12 cellular contexts compared by ENCODE assay signal in the genomic region with DNA sequence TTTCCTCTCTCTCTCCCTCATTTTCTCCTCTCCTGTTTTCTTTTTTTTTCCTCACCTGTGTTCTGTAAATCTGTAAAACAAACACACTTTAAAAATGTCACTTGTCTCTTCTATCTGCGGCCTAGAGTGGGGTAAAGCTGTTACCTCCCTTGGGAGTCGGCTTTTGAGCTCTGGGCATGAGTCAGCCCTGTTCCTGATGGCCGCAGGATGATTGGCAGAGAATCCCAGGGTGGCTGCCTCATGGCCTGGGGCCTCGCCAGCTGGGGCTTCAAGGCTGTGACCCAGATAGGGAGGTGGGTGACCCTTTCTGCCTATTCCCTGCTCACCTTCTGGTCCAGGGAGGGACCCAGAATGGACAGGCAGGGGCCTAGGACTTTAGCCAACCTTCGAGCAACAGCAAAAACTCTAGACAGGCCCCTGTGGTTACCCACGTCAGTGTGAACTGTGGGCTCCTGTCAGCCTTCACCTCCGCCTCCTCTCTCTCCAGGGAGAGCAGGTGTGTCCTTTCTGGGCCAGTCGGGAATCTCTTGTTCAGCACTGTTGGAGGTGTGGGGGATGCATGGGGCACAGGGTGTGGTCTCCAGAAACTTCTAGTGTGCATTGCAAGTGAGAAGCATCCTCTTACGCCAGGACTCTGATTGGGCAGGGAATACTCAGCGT.
DNase-seq lines count a peak whose midpoint lies in the region; ATAC-seq and TF ChIP-seq lines count a peak whose summit lies in the region.
"Had no signal": no experiment of that assay in that cellular context is flagged by ENCODE, and none has a peak within 500 bp of the region (broad histone marks: within the 10 kb centered on the region; RNA-seq: fewer than 3 reads in every experiment).

No MANE protein-coding gene starts in this region.

- H3K9me3 ChIP-seq in H9 (ENCODE audit: control insufficient read depth, low read depth, low read length) = no peaks in the 10 kb centered on the region
- H3K9me3 ChIP-seq in NT2/D1 (ENCODE audit: insufficient read depth, low read length) = no peaks in the 10 kb centered on the region
- H3K9me3 ChIP-seq in prostate gland = no peaks in the 10 kb centered on the region

- H4K5ac ChIP-seq in H9 (ENCODE audit: insufficient read length, low read depth, low read length) = no peak overlapping the region

- no CpG with 5 or more reads among the region's 10 CpGs for WGBS in H9 (ENCODE audit: extremely low coverage, insufficient read length, low lambda C conversion rate)
- 67% methylated on average over 10 of the region's 10 CpGs for WGBS in prostate gland

- DNase-seq in A172 (ENCODE audit: low spot score) = peak; percentile 82
- DNase-seq in H9 = no peak
- DNase-seq in NT2/D1 (ENCODE audit: low read depth, low spot score) = no peak
- DNase-seq in foreskin keratinocyte = peak; percentile 47 to 58
- no peak for DNase-seq in activated effector memory CD4-positive, alpha-beta T cell treated with Interleukin-2 at 50 U/mL for 16 hours
- no peak for DNase-seq in prostate gland (ENCODE audit: low spot score)
- DNase-seq in osteocyte (ENCODE audit: extremely low spot score, unreplicated experiment) = no peak
- DNase-seq in hypothalamus (lab: John Stamatoyannopoulos, UW) = no peak
- DNase-seq: stimulated activated CD4-positive, alpha-beta T cell treated with anti-CD3 and anti-CD28 coated beads, Interleukin-1b, Interleukin-23, amount 100 ng/mL, for 48 hours had no signal

- no peak overlapping the region for H2BK5ac ChIP-seq in H9 (ENCODE audit: insufficient read length, low read length)

- H3K36me3 ChIP-seq in NT2/D1 (ENCODE audit: insufficient read depth, insufficient read length, low read length) (peaks cover 9% of the 10 kb centered on the region), prostate gland (no peaks in the 10 kb centered on the region)

- H3K4ac ChIP-seq in H9 (ENCODE audit: low read depth, low read length) = no peak overlapping the region

- H4K91ac ChIP-seq in H9 (ENCODE audit: insufficient read length, low read depth, low read length) = no peak overlapping the region

- ATAC-seq in foreskin keratinocyte = peak; percentile 92

- TF ChIP-seq POLR2A in prostate gland (IDR thresholded peaks at IDR 0.05) = no peak

- H2BK20ac ChIP-seq in H9 (ENCODE audit: low read depth, low read length, poor library complexity, severe bottlenecking) = no peak overlapping the region

- no peak overlapping the region for H3K23ac ChIP-seq in H9 (ENCODE audit: insufficient read length, low read depth, low read length)

- no peak overlapping the region for H3T11ph ChIP-seq in H9 (ENCODE audit: low read length)

- H3K18ac ChIP-seq in H9 (ENCODE audit: insufficient read length, low read depth, low read length) = no peak overlapping the region

- no peak overlapping the region for H2BK15ac ChIP-seq in H9 (ENCODE audit: low read depth, low read length)

- H3K4me1 ChIP-seq in H9 (ENCODE audit: insufficient read depth, low read length) (peaks cover 4% of the 10 kb centered on the region; the same call in 1 of the 2 replicates), NT2/D1 (ENCODE audit: insufficient read depth, insufficient read length) (peaks cover 13% of the 10 kb centered on the region), foreskin keratinocyte (peaks cover 14% of the 10 kb centered on the region), prostate gland (replicated peaks) (no peaks in the 10 kb centered on the region)

- peaks cover 0 to 4% (median 4%) of the 10 kb centered on the region in 3 experiments; a peak in 3 of 7 replicates for H3K36me3 Mint-ChIP-seq in H9 (ENCODE audit: insufficient read depth in 1 of 3, low read depth in 3 of 3)
- no peaks in the 10 kb centered on the region for H3K36me3 Mint-ChIP-seq in osteocyte (ENCODE audit: unreplicated experiment)

- no peak overlapping the region for H3K4me3 Mint-ChIP-seq in H9
- H3K4me3 Mint-ChIP-seq in osteocyte (ENCODE audit: unreplicated experiment) = no peak overlapping the region

- H3K27me3 ChIP-seq in H9 (ENCODE audit: insufficient read depth, low read length) (no peaks in the 10 kb centered on the region), NT2/D1 (ENCODE audit: insufficient read depth, insufficient read length) (no peaks in the 10 kb centered on the region), foreskin keratinocyte (no peaks in the 10 kb centered on the region), prostate gland (replicated peaks; ENCODE audit: insufficient read depth) (no peaks in the 10 kb centered on the region)

- H3K56ac ChIP-seq in H9 (ENCODE audit: insufficient read length, low read depth, low read length) = no peak overlapping the region

- H2AK5ac ChIP-seq in H9 (ENCODE audit: insufficient read length, low read length) = no peak overlapping the region

- H3K4me2 ChIP-seq in H9 (ENCODE audit: insufficient read depth, insufficient read length, low read length) = no peak overlapping the region

- H4K20me1 ChIP-seq in H9 (ENCODE audit: control insufficient read depth, insufficient read depth, insufficient read length) = no peaks in the 10 kb centered on the region

- no peak overlapping the region for H2BK12ac ChIP-seq in H9 (ENCODE audit: insufficient read length, low read depth, low read length)

- H3K4me1 Mint-ChIP-seq in H9 (peaks cover 35 to 44% of the 10 kb centered on the region in 2 experiments), osteocyte (ENCODE audit: unreplicated experiment) (peaks cover 14% of the 10 kb centered on the region)

- H3K9me3 Mint-ChIP-seq in H9 = no peaks in the 10 kb centered on the region
- H3K9me3 Mint-ChIP-seq in osteocyte (ENCODE audit: unreplicated experiment) = no peaks in the 10 kb centered on the region

- no peak overlapping the region for H3K9ac ChIP-seq in H9 (ENCODE audit: extremely low read depth, insufficient read length, low read length)
- H3K9ac ChIP-seq in NT2/D1 (ENCODE audit: insufficient read length, low read depth) = peak overlapping the region; percentile 36

- no peaks in the 10 kb centered on the region for H3K23me2 ChIP-seq in H9 (ENCODE audit: insufficient read length, low read depth, low read length, poor library complexity, severe bottlenecking)

- H3K27me3 Mint-ChIP-seq in H9 (ENCODE audit: low read depth) = no peaks in the 10 kb centered on the region; the same call in 1 of the 2 replicates
- no peaks in the 10 kb centered on the region for H3K27me3 Mint-ChIP-seq in osteocyte (ENCODE audit: unreplicated experiment)

- no peak overlapping the region for H4K8ac ChIP-seq in H9 (replicated peaks; ENCODE audit: insufficient read length, low read depth, low read length)

- H3K27ac ChIP-seq in H9 (ENCODE audit: insufficient read length, low read depth, low read length) = no peak overlapping the region
- peak overlapping the region; percentile 14 for H3K27ac ChIP-seq in foreskin keratinocyte
- H3K27ac ChIP-seq in prostate gland = no peak overlapping the region
- H3K27ac ChIP-seq: C4-2B, coronary artery had no signal

- no peak overlapping the region for H2BK120ac ChIP-seq in H9 (ENCODE audit: low read depth, low read length, poor library complexity, severe bottlenecking)

- H3K79me1 ChIP-seq in H9 (ENCODE audit: insufficient read depth, low read depth, low read length, poor library complexity, severe bottlenecking) = no peaks in the 10 kb centered on the region

- intact Hi-C loops in prostate gland (cut with DNase I) = no loop called here

- H3K4me3 ChIP-seq in NT2/D1 (ENCODE audit: insufficient read length, low read depth) = no peak overlapping the region
- H3K4me3 ChIP-seq in prostate gland = no peak overlapping the region
- H3K4me3 ChIP-seq: coronary artery, lung had no signal

- H3K79me2 ChIP-seq in H9 (ENCODE audit: insufficient read depth, low read length) = no peaks in the 10 kb centered on the region; the same call in 1 of the 2 replicates

- no peak overlapping the region for H2AFZ ChIP-seq in H9 (ENCODE audit: low read length)

- H3K14ac ChIP-seq in H9 (ENCODE audit: insufficient read depth, low read length) = peak overlapping the region; percentile 41; the same call in 1 of the 2 replicates

- TF ChIP-seq CTCF in H9 (conservative IDR thresholded peaks at IDR 0.05) (no peak), foreskin keratinocyte (conservative IDR thresholded peaks at IDR 0.05) (no peak), prostate gland (IDR thresholded peaks at IDR 0.05) (no peak), osteocyte (IDR thresholded peaks at IDR 0.05) (no peak)

- peak overlapping the region; percentile 59 to 93 (median 93); a peak in 6 of 7 replicates for H3K27ac Mint-ChIP-seq in H9
- H3K27ac Mint-ChIP-seq in osteocyte (ENCODE audit: unreplicated experiment) = no peak overlapping the region

Comparison
In these comparisons a context has a peak if more than half of its experiments do, and no peak if none do; other contexts are left out.
1. DNase-seq: peak in A172 (single experiment) and foreskin keratinocyte (2 of 2); none in H9 (single experiment), NT2/D1 (single experiment), activated effector memory CD4-positive, alpha-beta T cell treated with Interleukin-2 at 50 U/mL for 16 hours (single experiment), prostate gland (single experiment), osteocyte (single experiment) and hypothalamus (0 of 51).